8 cellular contexts compared by ENCODE assay signal in genomic region chr6:50145125-50145524, GRCh38.
DNase-seq lines count a peak whose midpoint lies in the region; ATAC-seq, FAIRE-seq and TF ChIP-seq lines count a peak whose summit lies in the region.

No MANE protein-coding gene starts in this region.

- TF ChIP-seq RAD21 in A549 (conservative IDR thresholded peaks at IDR 0.05 in 1 of 2, IDR thresholded peaks at IDR 0.05 in 1 of 2): no peak

- H3K9me3 ChIP-seq in A549: no peaks in the 10 kb centered on the region

- H3K4me3 Mint-ChIP-seq in activated naive CD8-positive, alpha-beta T cell treated with anti-CD3 and anti-CD28 coated beads, Interleukin-2, amount 50 U/mL, for 24 hours: no peak overlapping the region

- peak; percentile 22; the same call in 2 of the 3 replicates for TF ChIP-seq CTCF in A549 (IDR thresholded peaks at IDR 0.05)
- TF ChIP-seq CTCF in GM13977 (IDR thresholded peaks at IDR 0.05; ENCODE audit: extremely low read depth, insufficient read depth, missing control alignments): peak; percentile 42
- peak; percentile 26 for TF ChIP-seq CTCF in fibroblast of pulmonary artery (IDR thresholded peaks at IDR 0.05; ENCODE audit: low read length, missing control alignments)

- H3K27ac ChIP-seq in A549: no peak overlapping the region

- no peak for FAIRE-seq in A549 (lab: Jason Lieb, UNC)

- no peaks in the 10 kb centered on the region for H3K9me3 Mint-ChIP-seq in activated naive CD8-positive, alpha-beta T cell treated with anti-CD3 and anti-CD28 coated beads, Interleukin-2, amount 50 U/mL, for 24 hours

- H3K4me2 ChIP-seq in A549: no peak overlapping the region

- TF ChIP-seq EP300 in A549 (IDR thresholded peaks at IDR 0.05): no peak

- DNase-seq in A549 (ENCODE audit: low read depth in 1 of 2, low spot score in 1 of 2) (peak in 1 of 2 experiments; percentile 2), GM13977 (ENCODE audit: low spot score) (no peak), RKO (ENCODE audit: low spot score) (peak; percentile 11), fibroblast of pulmonary artery (ENCODE audit: low read depth) (peak; percentile 3), NCI-H226 (no peak)
- DNase-seq in stimulated activated CD4-positive, alpha-beta T cell treated with anti-CD3 and anti-CD28 coated beads, Interleukin-2, amount 100 ng/mL, for 48 hours: no peak
- no peak for DNase-seq in activated naive CD8-positive, alpha-beta T cell treated with anti-CD3 and anti-CD28 coated beads, Interleukin-2, amount 50 U/mL, for 24 hours

- no peak overlapping the region for H3K4me3 ChIP-seq in A549
- no peak overlapping the region for H3K4me3 ChIP-seq in fibroblast of pulmonary artery (replicated peaks; ENCODE audit: low read depth, low read length)

- POLR2A ChIA-PET in A549 (lab: Yijun Ruan, JAX): no interaction called here

- no peaks in the 10 kb centered on the region for H3K36me3 Mint-ChIP-seq in activated naive CD8-positive, alpha-beta T cell treated with anti-CD3 and anti-CD28 coated beads, Interleukin-2, amount 50 U/mL, for 24 hours (ENCODE audit: low read depth)

- no peaks in the 10 kb centered on the region for H3K27me3 Mint-ChIP-seq in activated naive CD8-positive, alpha-beta T cell treated with anti-CD3 and anti-CD28 coated beads, Interleukin-2, amount 50 U/mL, for 24 hours

- H3K4me1 ChIP-seq in A549: no peaks in the 10 kb centered on the region

- ATAC-seq in A549 (no peak), GM21390 (IDR thresholded peaks at IDR 0.05; ENCODE audit: unreplicated experiment) (no peak)
- no peak for ATAC-seq in activated naive CD8-positive, alpha-beta T cell treated with anti-CD3 and anti-CD28 coated beads, Interleukin-2, amount 50 U/mL, for 24 hours

- TF ChIP-seq POLR2A in A549 (IDR thresholded peaks at IDR 0.05; ENCODE audit: low read length): no peak

- H3K27ac Mint-ChIP-seq in activated naive CD8-positive, alpha-beta T cell treated with anti-CD3 and anti-CD28 coated beads, Interleukin-2, amount 50 U/mL, for 24 hours: no peak overlapping the region

- in situ Hi-C loops in GM13977 (cut with MboI; ENCODE audit: low pct_unique_long_range_greater_than_20kb, low sequenced_read_pairs, unreplicated experiment): no loop called here

- CTCF ChIA-PET in A549 (lab: Yijun Ruan, JAX): interaction anchor here (0.7 kb wide), 1 partner anchor 1928 kb away, joined by 3 read pairs; no protein-coding TSS in a partner anchor

- no peaks in the 10 kb centered on the region for H3K4me1 Mint-ChIP-seq in activated naive CD8-positive, alpha-beta T cell treated with anti-CD3 and anti-CD28 coated beads, Interleukin-2, amount 50 U/mL, for 24 hours

TF ChIP-seq in A549, 52 proteins besides CTCF, POLR2A, EP300 and RAD21:
- no peak for TF ChIP-seq HOXB13 (CRISPR knock-in tag; IDR thresholded peaks at IDR 0.05; ENCODE audit: low read depth)
- no peak for TF ChIP-seq KDM1A (IDR thresholded peaks at IDR 0.05; ENCODE audit: low read depth)
- TF ChIP-seq RARB (CRISPR knock-in tag; IDR thresholded peaks at IDR 0.05): no peak
- no peak for TF ChIP-seq REST (IDR thresholded peaks at IDR 0.05)
- TF ChIP-seq GATA3 (IDR thresholded peaks at IDR 0.05; ENCODE audit: borderline replicate concordance): no peak
- TF ChIP-seq EHF (CRISPR knock-in tag; IDR thresholded peaks at IDR 0.05): no peak
- TF ChIP-seq SREBF2 (IDR thresholded peaks at IDR 0.05): no peak
- TF ChIP-seq CBX8 (IDR thresholded peaks at IDR 0.05): no peak
- no peak for TF ChIP-seq SMC3 (IDR thresholded peaks at IDR 0.05)
- no peak for TF ChIP-seq HEYL (CRISPR knock-in tag; IDR thresholded peaks at IDR 0.05)
- no peak for TF ChIP-seq EHMT2 (IDR thresholded peaks at IDR 0.05; ENCODE audit: low read depth)
- no peak for TF ChIP-seq ZFP36 (IDR thresholded peaks at IDR 0.05; ENCODE audit: borderline replicate concordance, partially characterized antibody)
- no peak for TF ChIP-seq MAX (IDR thresholded peaks at IDR 0.05)
- no peak for TF ChIP-seq USF2 (IDR thresholded peaks at IDR 0.05)
- no peak for TF ChIP-seq KDM5A (IDR thresholded peaks at IDR 0.05)

Comparison
In these comparisons a context has a peak if more than half of its experiments do, and no peak if none do; other contexts are left out.
1. DNase-seq: peak in RKO (single experiment) and fibroblast of pulmonary artery (single experiment); none in GM13977 (single experiment), stimulated activated CD4-positive, alpha-beta T cell treated with anti-CD3 and anti-CD28 coated beads, Interleukin-2, amount 100 ng/mL, for 48 hours (0 of 2), NCI-H226 (single experiment) and activated naive CD8-positive, alpha-beta T cell treated with anti-CD3 and anti-CD28 coated beads, Interleukin-2, amount 50 U/mL, for 24 hours (single experiment).
2. Peak in every context shown above with its lines, with median percentiles within 50 percentile points of each other: CTCF ChIP-seq.